Comparison of ENCODE assay signal across 8 cellular contexts in the genomic region with DNA sequence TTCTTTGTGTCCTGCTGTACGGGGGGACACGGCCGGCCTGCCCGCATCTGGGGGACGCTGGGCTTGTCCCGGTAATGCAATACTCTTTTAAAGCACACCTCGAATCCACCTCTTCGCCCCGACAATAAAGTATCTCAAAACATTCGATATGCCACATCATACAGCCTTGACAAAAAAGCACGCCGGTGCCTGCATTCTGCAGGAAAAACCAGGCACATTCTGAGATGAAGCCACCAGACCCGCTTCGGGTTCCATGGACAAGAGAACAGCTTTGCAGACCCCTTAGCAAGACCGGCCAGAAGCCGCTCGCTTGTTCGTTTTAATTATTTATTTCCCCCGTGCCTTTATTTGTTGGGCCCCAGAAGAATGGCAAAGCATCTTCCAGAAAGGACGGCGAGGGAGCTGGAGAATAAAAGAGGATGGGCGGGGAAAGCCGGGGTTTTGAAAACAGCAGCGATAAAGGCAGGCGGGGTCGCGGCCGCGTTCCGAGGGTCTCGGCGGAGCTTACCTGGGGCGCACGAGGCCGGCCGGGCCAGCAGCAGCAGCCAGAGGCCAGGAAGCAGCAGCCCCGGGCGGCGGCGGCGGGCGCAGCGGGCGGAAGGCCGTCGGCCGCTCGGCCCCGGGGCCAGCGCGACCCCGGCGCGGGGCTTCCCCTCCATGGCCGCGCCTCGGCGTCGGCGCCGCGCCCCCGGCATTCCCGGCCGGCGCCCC. TPM values are rescaled to one million over a fixed set of nuclear protein-coding genes. Genes with fewer than 3 reads are reported as not detected.
DNase-seq lines count a peak whose midpoint lies in the region; ATAC-seq and TF ChIP-seq lines count a peak whose summit lies in the region.

No MANE protein-coding gene starts in this region.

- H3K27ac Mint-ChIP-seq in Caco-2 (ENCODE audit: unreplicated experiment) = peak overlapping the region; percentile 75
- H3K27ac Mint-ChIP-seq in activated CD4-positive, alpha-beta memory T cell treated with anti-CD3 and anti-CD28 coated beads, Interleukin-2, amount 10 ng/mL, durations not matched to agents 7 days and 5 days = no peak overlapping the region

- POLR2A ChIA-PET in Caco-2 (lab: Charles Lee) = no interaction called here
- POLR2A ChIA-PET in activated CD4-positive, alpha-beta memory T cell treated with anti-CD3 and anti-CD28 coated beads, Interleukin-2, amount 10 ng/mL, durations not matched to agents 7 days and 5 days (lab: Charles Lee) = interaction anchor here (0.5 kb wide), 1 partner anchor 73 kb away, joined by 3 read pairs; no protein-coding TSS in a partner anchor

- no peaks in the 10 kb centered on the region for H3K9me3 Mint-ChIP-seq in Caco-2 (ENCODE audit: unreplicated experiment)
- no peaks in the 10 kb centered on the region for H3K9me3 Mint-ChIP-seq in activated CD4-positive, alpha-beta memory T cell treated with anti-CD3 and anti-CD28 coated beads, Interleukin-2, amount 10 ng/mL, durations not matched to agents 7 days and 5 days

- peaks cover 19% of the 10 kb centered on the region for H3K4me1 Mint-ChIP-seq in Caco-2 (ENCODE audit: low read depth, unreplicated experiment)
- peaks cover 14% of the 10 kb centered on the region for H3K4me1 Mint-ChIP-seq in activated CD4-positive, alpha-beta memory T cell treated with anti-CD3 and anti-CD28 coated beads, Interleukin-2, amount 10 ng/mL, durations not matched to agents 7 days and 5 days

- ATAC-seq in GM19452 (IDR thresholded peaks at IDR 0.05; ENCODE audit: unreplicated experiment) (peak; percentile 45), HG03558 (IDR thresholded peaks at IDR 0.05; ENCODE audit: extremely low read depth, unreplicated experiment) (peak; percentile 18), right cardiac atrium (no peak)

- CTCF ChIA-PET in Caco-2 (lab: Charles Lee) = interaction anchor here (0.5 to 1.0 kb wide), 2 partner anchors 37 to 94 kb away, joined by 3 read pairs; no protein-coding TSS in a partner anchor
- CTCF ChIA-PET in activated CD4-positive, alpha-beta memory T cell treated with anti-CD3 and anti-CD28 coated beads, Interleukin-2, amount 10 ng/mL, durations not matched to agents 7 days and 5 days (lab: Charles Lee) = interaction anchor here (0.9 to 3.8 kb wide), 4 partner anchors 11 to 95 kb away, joined by 3 to 40 read pairs (median 3); no protein-coding TSS in a partner anchor

- TSS peak; percentile 44 for BruUV-seq in Caco-2 (replicated peaks; lab: Mats Ljungman, UMichigan)

- WGBS in right cardiac atrium = under 1% methylated on average over 66 of the region's 66 CpGs

- peak overlapping the region; percentile 86 for H3K4me3 Mint-ChIP-seq in Caco-2 (ENCODE audit: unreplicated experiment)
- H3K4me3 Mint-ChIP-seq in activated CD4-positive, alpha-beta memory T cell treated with anti-CD3 and anti-CD28 coated beads, Interleukin-2, amount 10 ng/mL, durations not matched to agents 7 days and 5 days = peak overlapping the region; percentile 77

- peaks cover 4% of the 10 kb centered on the region for H3K36me3 Mint-ChIP-seq in Caco-2 (ENCODE audit: insufficient read depth, unreplicated experiment)
- H3K36me3 Mint-ChIP-seq in activated CD4-positive, alpha-beta memory T cell treated with anti-CD3 and anti-CD28 coated beads, Interleukin-2, amount 10 ng/mL, durations not matched to agents 7 days and 5 days (ENCODE audit: low read depth) = no peaks in the 10 kb centered on the region

- no peaks in the 10 kb centered on the region for H3K27me3 ChIP-seq in Caco-2 (replicated peaks; ENCODE audit: control insufficient read depth, insufficient read depth, low read length)
- no peaks in the 10 kb centered on the region for H3K27me3 ChIP-seq in right cardiac atrium (ENCODE audit: control insufficient read depth, insufficient read depth)

- H3K4me3 ChIP-seq in Caco-2 (ENCODE audit: low read depth, low read length) (peak overlapping the region; percentile 44), right cardiac atrium (ENCODE audit: low read length) (peak overlapping the region; percentile 100), skin epidermis (peak overlapping the region; percentile 24 to 57 (median 41))

- no peaks in the 10 kb centered on the region for H3K9me3 ChIP-seq in Caco-2
- no peaks in the 10 kb centered on the region for H3K9me3 ChIP-seq in right cardiac atrium (ENCODE audit: control insufficient read depth, low read length)

- DNase-seq in Caco-2 = no peak
- DNase-seq in activated CD4-positive, alpha-beta memory T cell treated with anti-CD3 and anti-CD28 coated beads, Interleukin-2, amount 10 ng/mL, durations not matched to agents 7 days and 5 days = no peak
- DNase-seq in right cardiac atrium = peak; percentile 18 to 64 (median 58)
- no peak for DNase-seq in middle frontal gyrus (ENCODE audit: extremely low spot score, low spot score)
- DNase-seq in NAMALWA (ENCODE audit: low spot score) = no peak

- H3K27ac ChIP-seq in right cardiac atrium (ENCODE audit: low read length) = no peak overlapping the region
- peak overlapping the region in 2 of 21 experiments; percentile 3 to 50 for H3K27ac ChIP-seq in skin epidermis

- intact Hi-C loops in Caco-2 (cut with micrococcal nuclease; ENCODE audit: unreplicated experiment) = loop anchor here (2.0 kb wide), 2 partner anchors 24 to 94 kb away; no protein-coding TSS in a partner anchor
- intact Hi-C loops in right cardiac atrium (cut with DNase I) = loop anchor here in 1 of 4 donors (5.0 kb wide), 1 partner anchor 93 kb away; no protein-coding TSS in a partner anchor

- H3K4me1 ChIP-seq in Caco-2 (peaks cover 19% of the 10 kb centered on the region), right cardiac atrium (ENCODE audit: control insufficient read depth, insufficient read depth, low read length) (peaks cover 5% of the 10 kb centered on the region)

- 0 out of 2 replicates have a peak, but pooled peaks cover 1% of the 10 kb centered on the region for H3K36me3 ChIP-seq in Caco-2 (ENCODE audit: control insufficient read depth, insufficient read depth, low read length)

- no peak for TF ChIP-seq CTCF in Caco-2 (IDR thresholded peaks at IDR 0.05; ENCODE audit: insufficient read depth in 1 of 2, low read depth in 1 of 2, low read length in 1 of 2, severe bottlenecking in 1 of 2, unreplicated experiment in 1 of 2)

- H3K27me3 Mint-ChIP-seq in Caco-2 (ENCODE audit: insufficient read depth, unreplicated experiment) = no peaks in the 10 kb centered on the region
- peaks cover 42% of the 10 kb centered on the region for H3K27me3 Mint-ChIP-seq in activated CD4-positive, alpha-beta memory T cell treated with anti-CD3 and anti-CD28 coated beads, Interleukin-2, amount 10 ng/mL, durations not matched to agents 7 days and 5 days

RNA-seq across cellular contexts. Expression of gene KIAA1549, which starts 0.5 kb away (rescaled TPM):
- total RNA-seq in Caco-2 (2022) (19.9 and 21.9 TPM in 2 replicates), right cardiac atrium (1 to 10 TPM in 3 of 4 donors, under 1 TPM in 1; 0.86 to 1.9 (median 1.6) TPM)
- under 1 TPM; 0.33 to 0.40 TPM for total RNA-seq in activated CD4-positive, alpha-beta memory T cell treated with anti-CD3 and anti-CD28 coated beads, Interleukin-2, amount 10 ng/mL, durations not matched to agents 7 days and 5 days
- polyA plus RNA-seq in right cardiac atrium = 0.52 TPM

RNA-seq across cellular contexts. Expression of gene ZC3HAV1L, which starts 55.1 kb away (rescaled TPM):
- 22.1 and 24.6 TPM in 2 replicates for total RNA-seq in Caco-2 (2022)
- total RNA-seq in activated CD4-positive, alpha-beta memory T cell treated with anti-CD3 and anti-CD28 coated beads, Interleukin-2, amount 10 ng/mL, durations not matched to agents 7 days and 5 days = 10 to 100 TPM; 16.7 to 17.8 TPM
- 1 to 10 TPM; 4.4 to 5.5 (median 5.3) TPM for total RNA-seq in right cardiac atrium
- 0.86 TPM for polyA plus RNA-seq in right cardiac atrium

Comparison
In these comparisons a context has a peak if more than half of its experiments do, and no peak if none do; other contexts are left out.
1. DNase-seq: peak in right cardiac atrium (3 of 3); none in Caco-2 (0 of 2), activated CD4-positive, alpha-beta memory T cell treated with anti-CD3 and anti-CD28 coated beads, Interleukin-2, amount 10 ng/mL, durations not matched to agents 7 days and 5 days (single experiment), middle frontal gyrus (single experiment) and NAMALWA (single experiment).
2. H3K4me3 ChIP-seq: peak in every context shown above with its lines; median percentile 100 in right cardiac atrium; 44 in Caco-2; 41 in skin epidermis.
3. ATAC-seq: peak in GM19452 (single experiment) and HG03558 (single experiment); none in right cardiac atrium (0 of 2).